ENCODE assay signal across 26 cellular contexts in genomic region chr17:81474958-81475357, GRCh38. TPM values are rescaled to one million over a fixed set of nuclear protein-coding genes. Genes with fewer than 3 reads are reported as not detected.
"Had no signal": no experiment of that assay in that cellular context is flagged by ENCODE, and none has a peak within 500 bp of the region (broad histone marks: within the 10 kb centered on the region; RNA-seq: fewer than 3 reads in every experiment).

No MANE protein-coding gene starts in this region.

- DNase-seq: dermis blood vessel endothelial cell; effector memory CD4-positive, alpha-beta T cell; erythroblast; esophagus squamous epithelium; foreskin melanocyte; hypothalamus; immature natural killer cell; islet precursor cell; kidney glomerular epithelial cell; left colon; left ventricle myocardium superior; lower lobe of right lung; naive thymus-derived CD8-positive, alpha-beta T cell; nucleus accumbens; sigmoid colon; stimulated activated CD4-positive, alpha-beta T cell treated with anti-CD3 and anti-CD28 coated beads, Interleukin-4, amount 100 ng/mL, for 4 hours; stimulated activated naive CD8-positive, alpha-beta T cell treated with anti-CD3 and anti-CD28 coated beads, Interleukin-15, Interleukin-2, amounts not matched to agents 100 U/mL and 50 U/mL, for 24 hours; substantia nigra; testis; tibial artery; uterus had no signal

- H3K4me1 Mint-ChIP-seq: naive thymus-derived CD8-positive, alpha-beta T cell; stimulated activated memory B cell treated with anti-CD40 and anti-IgM and Interleukin-4, amounts not matched to agents 10 μg/mL and 1 μg/mL and 100 μg/mL, for 72 hours had no signal

- H3K27ac ChIP-seq: coronary artery, esophagus squamous epithelium, lower lobe of right lung, prostate gland, right atrium auricular region, sigmoid colon, testis, tibial artery, upper lobe of left lung, uterus had no signal

- H3K4me3 ChIP-seq: coronary artery, esophagus squamous epithelium, lower lobe of right lung, prostate gland, right atrium auricular region, sigmoid colon, testis, tibial artery, upper lobe of left lung, uterus had no signal

- H3K36me3 Mint-ChIP-seq: immature natural killer cell; naive thymus-derived CD8-positive, alpha-beta T cell; stimulated activated memory B cell treated with anti-CD40 and anti-IgM and Interleukin-4, amounts not matched to agents 10 μg/mL and 1 μg/mL and 100 μg/mL, for 72 hours had no signal

- H3K4me1 ChIP-seq: lower lobe of right lung, prostate gland, upper lobe of left lung, uterus had no signal

- H3K9me3 ChIP-seq: esophagus squamous epithelium, lower lobe of right lung, prostate gland, right atrium auricular region, sigmoid colon, testis, tibial artery, upper lobe of left lung, uterus had no signal

- H3K36me3 ChIP-seq: esophagus squamous epithelium, lower lobe of right lung, prostate gland, right atrium auricular region, sigmoid colon, tibial artery, upper lobe of left lung, uterus had no signal

- H3K27me3 ChIP-seq: esophagus squamous epithelium, right atrium auricular region, testis, tibial artery, upper lobe of left lung, uterus had no signal

- H3K27ac Mint-ChIP-seq: immature natural killer cell; naive thymus-derived CD8-positive, alpha-beta T cell; stimulated activated memory B cell treated with anti-CD40 and anti-IgM and Interleukin-4, amounts not matched to agents 10 μg/mL and 1 μg/mL and 100 μg/mL, for 72 hours had no signal

- ATAC-seq: left colon; left ventricle myocardium superior; lower lobe of right lung; naive thymus-derived CD8-positive, alpha-beta T cell; stimulated activated memory B cell treated with anti-CD40 and anti-IgM and Interleukin-4, amounts not matched to agents 10 μg/mL and 1 μg/mL and 100 μg/mL, for 72 hours; stimulated activated naive CD8-positive, alpha-beta T cell treated with anti-CD3 and anti-CD28 coated beads, Interleukin-15, Interleukin-2, amounts not matched to agents 100 U/mL and 50 U/mL, for 24 hours had no signal

- H3K4me3 Mint-ChIP-seq: immature natural killer cell; naive thymus-derived CD8-positive, alpha-beta T cell; stimulated activated memory B cell treated with anti-CD40 and anti-IgM and Interleukin-4, amounts not matched to agents 10 μg/mL and 1 μg/mL and 100 μg/mL, for 72 hours had no signal

- H3K9me3 Mint-ChIP-seq: immature natural killer cell; naive thymus-derived CD8-positive, alpha-beta T cell had no signal

RNA-seq across cellular contexts. Expression of gene FSCN2, which starts 53.2 kb away (rescaled TPM):
- polyA plus RNA-seq: naive thymus-derived CD8-positive, alpha-beta T cell had no signal
